In the genomic region with DNA sequence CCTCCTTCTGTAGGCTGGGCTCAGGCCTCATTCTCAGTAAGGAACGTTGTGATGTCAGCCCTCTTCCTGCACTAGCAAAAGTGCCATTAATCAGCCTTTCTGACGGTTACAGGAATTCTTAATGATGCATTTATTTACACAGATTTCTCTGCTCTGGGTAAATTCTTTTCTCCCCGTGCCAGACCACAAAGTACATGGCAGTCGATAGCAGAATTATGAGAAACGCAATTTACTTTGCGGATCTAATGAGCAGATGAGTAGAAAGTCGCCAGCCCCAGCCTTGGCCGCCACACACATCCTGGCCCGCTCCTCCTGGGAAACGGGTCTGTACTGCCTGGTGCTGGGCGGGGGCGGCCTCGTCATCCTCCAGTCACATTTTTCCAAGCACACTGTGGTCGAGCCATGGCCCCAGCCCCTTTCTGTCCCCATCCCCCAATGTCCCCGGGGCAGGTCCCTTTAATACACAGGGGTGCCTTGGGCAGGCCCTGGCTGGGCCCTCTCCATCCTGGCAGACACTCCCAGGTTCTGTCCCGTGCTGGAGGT, we compare ENCODE assay signal across 13 cellular contexts. TPM values are rescaled to one million over a fixed set of nuclear protein-coding genes. Genes with fewer than 3 reads are reported as not detected.
A peak's percentile ranks its signal among the peaks of the same experiment; 100 is the strongest.
DNase-seq lines count a peak whose midpoint lies in the region; ATAC-seq and TF ChIP-seq lines count a peak whose summit lies in the region.
"Had no signal": no experiment of that assay in that cellular context is flagged by ENCODE, and none has a peak within 500 bp of the region (broad histone marks: within the 10 kb centered on the region; RNA-seq: fewer than 3 reads in every experiment).

No MANE protein-coding gene starts in this region.

- no peak for ATAC-seq in mucosa of descending colon
- no peak for ATAC-seq in GM18870 (IDR thresholded peaks at IDR 0.05; ENCODE audit: unreplicated experiment)

- no peak overlapping the region for H3K4me3 ChIP-seq in mucosa of descending colon
- H3K4me3 ChIP-seq in SJCRH30: no peak overlapping the region
- H3K4me3 ChIP-seq: esophagus squamous epithelium had no signal

- H3K36me3 ChIP-seq in mucosa of descending colon (ENCODE audit: low read depth) (no peaks in the 10 kb centered on the region), SJCRH30 (no peaks in the 10 kb centered on the region)
- H3K36me3 ChIP-seq: esophagus squamous epithelium, neutrophil had no signal

- DNase-seq in COLO668 (lab: John Stamatoyannopoulos, UW; ENCODE audit: unreplicated experiment) (peak; percentile 10), HEK293T (ENCODE audit: extremely low spot score) (no peak), astrocyte of the hippocampus (ENCODE audit: low read depth, low spot score) (peak; percentile 89), mucosa of descending colon (peak in 2 of 3 donors; percentile 17 to 45), SJCRH30 (no peak), anterior cingulate cortex (lab: John Stamatoyannopoulos, UW) (no peak), globus pallidus (ENCODE audit: low spot score) (no peak)
- DNase-seq: activated T-cell treated with anti-CD3 and anti-CD28 coated beads for 4 hours, caudate nucleus, esophagus squamous epithelium, NCI-H146 had no signal

- H3K9me3 ChIP-seq in mucosa of descending colon (no peaks in the 10 kb centered on the region), SJCRH30 (replicated peaks) (no peaks in the 10 kb centered on the region)
- H3K9me3 ChIP-seq: esophagus squamous epithelium, neutrophil had no signal

- POLR2A ChIA-PET in HEK293T (lab: Yijun Ruan, JAX): no interaction called here

- CTCF ChIA-PET in HEK293T (lab: Yijun Ruan, JAX): no interaction called here

- peaks cover 7% of the 10 kb centered on the region; the same call in 1 of the 2 replicates for H3K27me3 ChIP-seq in SJCRH30

- no peak for TF ChIP-seq CTCF in mucosa of descending colon (IDR thresholded peaks at IDR 0.05)

- H3K4me1 ChIP-seq in mucosa of descending colon (ENCODE audit: low read depth) (no peaks in the 10 kb centered on the region), SJCRH30 (no peaks in the 10 kb centered on the region)

- intact Hi-C loops in mucosa of descending colon (cut with DNase I, micrococcal nuclease): no loop called here

- no peak overlapping the region for H3K27ac ChIP-seq in SJCRH30
- H3K27ac ChIP-seq: esophagus squamous epithelium, neutrophil had no signal

TF ChIP-seq in HEK293T, 16 proteins besides CTCF, POLR2A, EP300 and RAD21:
- TF ChIP-seq FOXK2 (IDR thresholded peaks at IDR 0.05) (no peak), SP1 (IDR thresholded peaks at IDR 0.05) (no peak), ARNT (IDR thresholded peaks at IDR 0.05) (no peak), ZNF384 (IDR thresholded peaks at IDR 0.05) (no peak), HDGF (IDR thresholded peaks at IDR 0.05; ENCODE audit: borderline replicate concordance) (no peak), LEF1 (IDR thresholded peaks at IDR 0.05; ENCODE audit: borderline replicate concordance) (no peak), CTBP1 (IDR thresholded peaks at IDR 0.05; ENCODE audit: borderline replicate concordance) (no peak)
- TF ChIP-seq, protein P1, sequence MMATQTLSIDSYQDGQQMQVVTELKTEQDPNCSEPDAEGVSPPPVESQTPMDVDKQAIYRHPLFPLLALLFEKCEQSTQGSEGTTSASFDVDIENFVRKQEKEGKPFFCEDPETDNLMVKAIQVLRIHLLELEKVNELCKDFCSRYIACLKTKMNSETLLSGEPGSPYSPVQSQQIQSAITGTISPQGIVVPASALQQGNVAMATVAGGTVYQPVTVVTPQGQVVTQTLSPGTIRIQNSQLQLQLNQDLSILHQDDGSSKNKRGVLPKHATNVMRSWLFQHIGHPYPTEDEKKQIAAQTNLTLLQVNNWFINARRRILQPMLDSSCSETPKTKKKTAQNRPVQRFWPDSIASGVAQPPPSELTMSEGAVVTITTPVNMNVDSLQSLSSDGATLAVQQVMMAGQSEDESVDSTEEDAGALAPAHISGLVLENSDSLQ (IDR thresholded peaks at IDR 0.05): peak; percentile 75

RNA-seq across cellular contexts. Expression of a gene that starts 25.9 kb away (rescaled TPM):
- 10 to 100 TPM; 12.9 to 17.5 (median 13.3) TPM for total RNA-seq in mucosa of descending colon
- 14.3 and 15.4 TPM in 2 replicates for total RNA-seq in SJCRH30 (2014; rRNA removed; shearing (Covaris generic))

RNA-seq across cellular contexts. Expression of a gene that starts 26.0 kb away (rescaled TPM):
- 10 to 100 TPM; 14.2 to 18.7 (median 15.6) TPM for total RNA-seq in mucosa of descending colon
- 12.0 and 12.5 TPM in 2 replicates for total RNA-seq in SJCRH30 (2014; rRNA removed; shearing (Covaris generic))

Comparison
In these comparisons a context has a peak if more than half of its experiments do, and no peak if none do; other contexts are left out.
1. DNase-seq: peak in COLO668 (single experiment), astrocyte of the hippocampus (single experiment) and mucosa of descending colon (2 of 3); none in HEK293T (single experiment), SJCRH30 (0 of 2), anterior cingulate cortex (0 of 58) and globus pallidus (single experiment).